In the genomic region with DNA sequence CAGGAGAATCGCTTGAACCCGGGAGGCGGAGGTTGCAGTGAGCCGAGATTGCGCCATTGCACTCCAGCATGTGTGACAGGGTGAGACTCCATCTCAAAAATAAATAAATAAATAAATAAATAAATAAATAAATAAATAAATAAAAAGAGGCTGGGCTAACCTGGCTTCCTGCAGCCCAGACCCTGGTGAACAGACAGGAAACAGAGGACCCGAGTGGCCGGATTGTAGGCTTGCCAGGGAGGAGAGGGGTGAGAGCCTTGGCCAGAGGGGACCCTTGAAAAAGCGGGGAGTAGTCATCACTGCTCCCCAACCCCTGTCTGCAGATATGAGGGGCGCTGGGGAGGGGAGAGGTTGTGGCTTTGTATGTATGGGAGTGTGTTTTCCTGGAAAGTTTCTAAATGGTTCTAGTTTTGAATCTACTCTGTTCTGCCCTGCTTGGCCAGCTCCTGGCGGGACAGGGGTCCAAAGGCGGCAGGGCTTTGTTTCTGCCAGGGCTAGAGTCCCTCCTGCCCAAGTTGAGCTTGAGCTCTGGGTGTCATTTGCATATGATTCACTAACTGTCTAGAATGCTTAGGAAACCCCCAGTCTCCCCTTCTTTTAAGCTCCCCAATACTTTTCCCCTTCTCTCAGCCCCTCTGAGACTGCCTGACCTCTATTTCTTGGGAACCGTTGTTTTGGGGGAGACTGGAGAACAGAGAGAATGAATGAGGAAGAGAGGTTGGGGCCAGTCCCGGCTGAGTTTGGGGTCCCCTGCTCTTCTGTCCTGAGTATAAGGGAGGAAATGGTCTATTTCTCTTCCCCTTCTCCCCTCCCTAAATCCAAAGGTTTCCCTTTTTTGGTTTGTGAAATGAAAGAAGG, we compare ENCODE assay signal across 9 cellular contexts. TPM values are rescaled to one million over a fixed set of nuclear protein-coding genes. Genes with fewer than 3 reads are reported as not detected.
DNase-seq lines count a peak whose midpoint lies in the region; ATAC-seq, FAIRE-seq and TF ChIP-seq lines count a peak whose summit lies in the region.
"Had no signal": no experiment of that assay in that cellular context is flagged by ENCODE, and none has a peak within 500 bp of the region (broad histone marks: within the 10 kb centered on the region; RNA-seq: fewer than 3 reads in every experiment).

No MANE protein-coding gene starts in this region.

- no peak for FAIRE-seq in kidney (lab: Jason Lieb, UNC)

- CTCF ChIA-PET in activated CD8-positive, alpha-beta memory T cell treated with anti-CD3 and anti-CD28 coated beads, Interleukin-2, amount 10 ng/mL, durations not matched to agents 7 days and 5 days (lab: Charles Lee), result interaction anchor here (1.0 to 5.2 kb wide), 10 partner anchors 8 to 33 kb away, joined by 3 to 51 read pairs (median 4); no protein-coding TSS in a partner anchor
- CTCF ChIA-PET in activated CD8-positive, alpha-beta T cell treated with anti-CD3 and anti-CD28 coated beads for 36 hours (lab: Charles Lee), result interaction anchor here (0.9 to 42.0 kb wide), 6 partner anchors 8 to 208 kb away, joined by 3 to 780 read pairs (median 8); no protein-coding TSS in a partner anchor

- DNase-seq in activated CD8-positive, alpha-beta memory T cell treated with anti-CD3 and anti-CD28 coated beads, Interleukin-2, amount 10 ng/mL, durations not matched to agents 7 days and 5 days, result no peak
- DNase-seq in activated CD8-positive, alpha-beta memory T cell treated with anti-CD3 and anti-CD28 coated beads, Interleukin-2, amount 50 U/mL, for 4 hours, result no peak
- no peak for DNase-seq in activated CD8-positive, alpha-beta T cell treated with anti-CD3 and anti-CD28 coated beads for 36 hours
- DNase-seq in kidney, result peak; percentile 48
- no peak for DNase-seq in thyroid gland
- no peak for DNase-seq in cerebellar cortex (ENCODE audit: low spot score)
- DNase-seq: nucleus accumbens had no signal

- peaks cover 12% of the 10 kb centered on the region for H3K36me3 Mint-ChIP-seq in activated CD8-positive, alpha-beta memory T cell treated with anti-CD3 and anti-CD28 coated beads, Interleukin-2, amount 10 ng/mL, durations not matched to agents 7 days and 5 days
- peaks cover 15% of the 10 kb centered on the region for H3K36me3 Mint-ChIP-seq in activated CD8-positive, alpha-beta T cell treated with anti-CD3 and anti-CD28 coated beads for 36 hours (ENCODE audit: low read depth)

- no peaks in the 10 kb centered on the region for H3K27me3 Mint-ChIP-seq in activated CD8-positive, alpha-beta memory T cell treated with anti-CD3 and anti-CD28 coated beads, Interleukin-2, amount 10 ng/mL, durations not matched to agents 7 days and 5 days
- no peaks in the 10 kb centered on the region for H3K27me3 Mint-ChIP-seq in activated CD8-positive, alpha-beta T cell treated with anti-CD3 and anti-CD28 coated beads for 36 hours

- TF ChIP-seq POLR2A in thyroid gland (IDR thresholded peaks at IDR 0.05), result no peak

- TF ChIP-seq CTCF in activated CD8-positive, alpha-beta T cell treated with anti-CD3 and anti-CD28 coated beads for 36 hours (IDR thresholded peaks at IDR 0.05), result no peak
- TF ChIP-seq CTCF in kidney (IDR thresholded peaks at IDR 0.05; ENCODE audit: borderline replicate concordance, extremely low read depth, insufficient read depth), result no peak
- no peak for TF ChIP-seq CTCF in thyroid gland (IDR thresholded peaks at IDR 0.05)

- peak overlapping the region in 1 of 2 donors; percentile 62 for H3K9ac ChIP-seq in kidney (ENCODE audit: low read length in 2 of 2)

- H3K27ac Mint-ChIP-seq in activated CD8-positive, alpha-beta memory T cell treated with anti-CD3 and anti-CD28 coated beads, Interleukin-2, amount 10 ng/mL, durations not matched to agents 7 days and 5 days, result peak overlapping the region; percentile 97
- peak overlapping the region; percentile 99 for H3K27ac Mint-ChIP-seq in activated CD8-positive, alpha-beta T cell treated with anti-CD3 and anti-CD28 coated beads for 36 hours

- intact Hi-C loops in activated CD8-positive, alpha-beta T cell treated with anti-CD3 and anti-CD28 coated beads for 36 hours (cut with micrococcal nuclease), result no loop called here
- intact Hi-C loops in kidney (cut with DNase I), result no loop called here
- intact Hi-C loops in thyroid gland (cut with DNase I), result no loop called here

- POLR2A ChIA-PET in activated CD8-positive, alpha-beta T cell treated with anti-CD3 and anti-CD28 coated beads for 36 hours (lab: Charles Lee), result interaction anchor here (0.6 to 11.5 kb wide), 14 partner anchors 9 to 238 kb away, joined by 3 to 101 read pairs (median 4); a partner anchor contains a TSS

- no peaks in the 10 kb centered on the region for H3K27me3 ChIP-seq in thyroid gland

- peaks cover 92% of the 10 kb centered on the region for H3K4me1 Mint-ChIP-seq in activated CD8-positive, alpha-beta memory T cell treated with anti-CD3 and anti-CD28 coated beads, Interleukin-2, amount 10 ng/mL, durations not matched to agents 7 days and 5 days
- peaks cover 92% of the 10 kb centered on the region for H3K4me1 Mint-ChIP-seq in activated CD8-positive, alpha-beta T cell treated with anti-CD3 and anti-CD28 coated beads for 36 hours (ENCODE audit: low read depth)

- H3K9me3 ChIP-seq in kidney (ENCODE audit: control insufficient read depth in 1 of 2, low read length in 2 of 2), result no peaks in the 10 kb centered on the region
- no peaks in the 10 kb centered on the region for H3K9me3 ChIP-seq in thyroid gland

- H3K27ac ChIP-seq in kidney (ENCODE audit: low read depth in 2 of 2, low read length in 2 of 2) (peak overlapping the region; percentile 52 to 60), thyroid gland (peak overlapping the region; percentile 47 to 96 (median 93))

- no peaks in the 10 kb centered on the region for H3K36me3 ChIP-seq in kidney (ENCODE audit: control insufficient read depth in 1 of 2, insufficient read depth in 2 of 2, low read length in 2 of 2)
- no peaks in the 10 kb centered on the region for H3K36me3 ChIP-seq in thyroid gland

- WGBS in thyroid gland, 2 donors, result 83 to 87% methylated on average over 13 of the region's 13 CpGs

- peak overlapping the region; percentile 68 for H3K4me3 Mint-ChIP-seq in activated CD8-positive, alpha-beta memory T cell treated with anti-CD3 and anti-CD28 coated beads, Interleukin-2, amount 10 ng/mL, durations not matched to agents 7 days and 5 days
- H3K4me3 Mint-ChIP-seq in activated CD8-positive, alpha-beta T cell treated with anti-CD3 and anti-CD28 coated beads for 36 hours, result peak overlapping the region; percentile 57

- no peak for ATAC-seq in activated CD8-positive, alpha-beta memory T cell treated with anti-CD3 and anti-CD28 coated beads, Interleukin-2, amount 10 ng/mL, durations not matched to agents 7 days and 5 days
- ATAC-seq in activated CD8-positive, alpha-beta T cell treated with anti-CD3 and anti-CD28 coated beads for 36 hours, result no peak
- ATAC-seq in GM19467 (IDR thresholded peaks at IDR 0.05; ENCODE audit: unreplicated experiment) (no peak), GM18511 (IDR thresholded peaks at IDR 0.05; ENCODE audit: unreplicated experiment) (no peak)

- H3K4me3 ChIP-seq in kidney (ENCODE audit: low read length in 2 of 2) (no peak overlapping the region), thyroid gland (replicated peaks in 1 of 3) (no peak overlapping the region)

- H3K4me1 ChIP-seq in kidney (ENCODE audit: control insufficient read depth in 1 of 2, insufficient read depth in 1 of 2, low read depth in 1 of 2, low read length in 2 of 2) (peaks cover 73 to 88% of the 10 kb centered on the region in 2 donors), thyroid gland (peaks cover 87 to 100% of the 10 kb centered on the region in 2 donors)

- no peaks in the 10 kb centered on the region for H3K9me3 Mint-ChIP-seq in activated CD8-positive, alpha-beta memory T cell treated with anti-CD3 and anti-CD28 coated beads, Interleukin-2, amount 10 ng/mL, durations not matched to agents 7 days and 5 days (ENCODE audit: low read depth)
- no peaks in the 10 kb centered on the region for H3K9me3 Mint-ChIP-seq in activated CD8-positive, alpha-beta T cell treated with anti-CD3 and anti-CD28 coated beads for 36 hours

RNA-seq across cellular contexts. Expression of a gene that starts 16.4 kb away (rescaled TPM):
- total RNA-seq in activated CD8-positive, alpha-beta memory T cell treated with anti-CD3 and anti-CD28 coated beads, Interleukin-2, amount 10 ng/mL, durations not matched to agents 7 days and 5 days, result 10 to 100 TPM; 29.9 to 39.5 TPM
- total RNA-seq in activated CD8-positive, alpha-beta T cell treated with anti-CD3 and anti-CD28 coated beads for 36 hours, result 10 to 100 TPM; 34.7 to 36.2 TPM
- total RNA-seq in kidney (45.7 TPM), thyroid gland (10 to 100 TPM; 20.0 to 60.9 (median 35.2) TPM)
- 22.5 TPM for polyA plus RNA-seq in kidney (ENCODE audit: insufficient read depth, low read depth, low replicate concordance)

RNA-seq across cellular contexts. Expression of a gene that starts 37.7 kb away (rescaled TPM):
- 100 to 1,000 TPM; 109 to 111 TPM for total RNA-seq in activated CD8-positive, alpha-beta memory T cell treated with anti-CD3 and anti-CD28 coated beads, Interleukin-2, amount 10 ng/mL, durations not matched to agents 7 days and 5 days
- 100 to 1,000 TPM; 110 to 118 TPM for total RNA-seq in activated CD8-positive, alpha-beta T cell treated with anti-CD3 and anti-CD28 coated beads for 36 hours
- total RNA-seq in kidney (1.7 TPM), thyroid gland (1 to 10 TPM in 1 of 4 donors, under 1 TPM in 3; 0.63 to 5.2 (median 0.79) TPM)
- 0.49 TPM for polyA plus RNA-seq in kidney (ENCODE audit: insufficient read depth, low read depth, low replicate concordance)

RNA-seq across cellular contexts. Expression of a gene that starts 39.2 kb away (rescaled TPM):
- total RNA-seq in activated CD8-positive, alpha-beta memory T cell treated with anti-CD3 and anti-CD28 coated beads, Interleukin-2, amount 10 ng/mL, durations not matched to agents 7 days and 5 days, result not detected
- not detected for total RNA-seq in activated CD8-positive, alpha-beta T cell treated with anti-CD3 and anti-CD28 coated beads for 36 hours
- total RNA-seq in kidney (2.6 TPM), thyroid gland (1 to 10 TPM; 1.6 to 3.4 (median 1.7) TPM)
- not detected for polyA plus RNA-seq in kidney (ENCODE audit: insufficient read depth, low read depth, low replicate concordance)

Comparison
In these comparisons a context has a peak if more than half of its experiments do, and no peak if none do; other contexts are left out.
1. RNA of a gene that starts 37.7 kb away (total RNA-seq): 110 to 118 TPM in activated CD8-positive, alpha-beta T cell treated with anti-CD3 and anti-CD28 coated beads for 36 hours and 109 to 111 TPM in activated CD8-positive, alpha-beta memory T cell treated with anti-CD3 and anti-CD28 coated beads, Interleukin-2, amount 10 ng/mL, durations not matched to agents 7 days and 5 days; 1.7 TPM in kidney (single experiment) and 0.63 to 5.2 TPM in thyroid gland; every median in the first group is over 10 times any median in the second.